1 cellular context compared by ENCODE assay signal in genomic region chr19:58400916-58401824, GRCh38.
TF ChIP-seq lines count a peak whose summit lies in the region.

No MANE protein-coding gene starts in this region.

TF ChIP-seq in HepG2, 621 proteins besides CTCF, POLR2A, EP300 and RAD21 (continued from another document and continues in another):
- no peak for TF ChIP-seq ZNF253 (CRISPR knock-in tag; IDR thresholded peaks at IDR 0.05; ENCODE audit: borderline replicate concordance)
- TF ChIP-seq NFYB (CRISPR knock-in tag; IDR thresholded peaks at IDR 0.05): peak; percentile 96
- no peak for TF ChIP-seq HNRNPUL1 (IDR thresholded peaks at IDR 0.05; ENCODE audit: low read depth, low read length)
- no peak for TF ChIP-seq MIER2 (CRISPR knock-in tag; IDR thresholded peaks at IDR 0.05)
- TF ChIP-seq HIVEP1 (CRISPR knock-in tag; IDR thresholded peaks at IDR 0.05): no peak; the same call in 1 of the 2 replicates
- TF ChIP-seq ARNT2 (CRISPR knock-in tag; IDR thresholded peaks at IDR 0.05; ENCODE audit: low read depth): peak; percentile 15; the same call in 1 of the 2 replicates
- no peak; the same call in 1 of the 2 replicates for TF ChIP-seq FOXP4 (CRISPR knock-in tag; IDR thresholded peaks at IDR 0.05)
- TF ChIP-seq ZNF597 (CRISPR knock-in tag; IDR thresholded peaks at IDR 0.05): no peak
- TF ChIP-seq LBX2 (CRISPR knock-in tag; IDR thresholded peaks at IDR 0.05; ENCODE audit: borderline replicate concordance): no peak
- TF ChIP-seq ZBTB20 (CRISPR knock-in tag; IDR thresholded peaks at IDR 0.05; ENCODE audit: borderline replicate concordance, low read depth): no peak; the same call in 1 of the 2 replicates
- TF ChIP-seq ZBTB40 (IDR thresholded peaks at IDR 0.05): no peak
- TF ChIP-seq ZBTB40 (CRISPR knock-in tag; IDR thresholded peaks at IDR 0.05): no peak
- no peak for TF ChIP-seq ZNF432 (CRISPR knock-in tag; IDR thresholded peaks at IDR 0.05; ENCODE audit: borderline replicate concordance)
- TF ChIP-seq ARNT (IDR thresholded peaks at IDR 0.05): no peak
- no peak for TF ChIP-seq ZNF484 (CRISPR knock-in tag; IDR thresholded peaks at IDR 0.05; ENCODE audit: borderline replicate concordance, low read depth)
- no peak for TF ChIP-seq ZMAT3 (CRISPR knock-in tag; conservative IDR thresholded peaks at IDR 0.05)
- TF ChIP-seq NFIB (CRISPR knock-in tag; IDR thresholded peaks at IDR 0.05; ENCODE audit: borderline replicate concordance): no peak
- no peak for TF ChIP-seq STAT5B (CRISPR knock-in tag; IDR thresholded peaks at IDR 0.05)
- no peak for TF ChIP-seq MTA3 (CRISPR knock-in tag; IDR thresholded peaks at IDR 0.05)
- no peak; the same call in 1 of the 2 replicates for TF ChIP-seq MXD1 (CRISPR knock-in tag; IDR thresholded peaks at IDR 0.05)
- TF ChIP-seq PAX8 (CRISPR knock-in tag; IDR thresholded peaks at IDR 0.05; ENCODE audit: borderline replicate concordance): no peak
- no peak; the same call in 1 of the 2 replicates for TF ChIP-seq ZNF777 (CRISPR knock-in tag; IDR thresholded peaks at IDR 0.05)
- TF ChIP-seq GLI4 (CRISPR knock-in tag; IDR thresholded peaks at IDR 0.05; ENCODE audit: borderline replicate concordance): no peak
- no peak for TF ChIP-seq FOXP1 (IDR thresholded peaks at IDR 0.05)
- no peak for TF ChIP-seq FOXP1 (CRISPR knock-in tag; IDR thresholded peaks at IDR 0.05)
- TF ChIP-seq TERF1 (CRISPR knock-in tag; IDR thresholded peaks at IDR 0.05): no peak
- no peak for TF ChIP-seq MTF1 (CRISPR knock-in tag; IDR thresholded peaks at IDR 0.05)
- TF ChIP-seq ZNF615 (CRISPR knock-in tag; IDR thresholded peaks at IDR 0.05; ENCODE audit: borderline replicate concordance): no peak
- TF ChIP-seq PHB2 (IDR thresholded peaks at IDR 0.05; ENCODE audit: partially characterized antibody): no peak
- TF ChIP-seq KDM6A (CRISPR knock-in tag; IDR thresholded peaks at IDR 0.05; ENCODE audit: low read depth): no peak
- TF ChIP-seq AFF4 (CRISPR knock-in tag; IDR thresholded peaks at IDR 0.05): no peak
- no peak for TF ChIP-seq ZNF660 (CRISPR knock-in tag; IDR thresholded peaks at IDR 0.05; ENCODE audit: borderline replicate concordance, low read depth)
- TF ChIP-seq NFKB2 (CRISPR knock-in tag; IDR thresholded peaks at IDR 0.05; ENCODE audit: borderline replicate concordance): no peak
- TF ChIP-seq ZHX2 (IDR thresholded peaks at IDR 0.05; ENCODE audit: low read depth): no peak
- no peak for TF ChIP-seq ZHX2 (CRISPR knock-in tag; IDR thresholded peaks at IDR 0.05; ENCODE audit: borderline replicate concordance)
- TF ChIP-seq ISX (CRISPR knock-in tag; conservative IDR thresholded peaks at IDR 0.05): no peak
